31 cellular contexts compared by ENCODE assay signal in the genomic region with DNA sequence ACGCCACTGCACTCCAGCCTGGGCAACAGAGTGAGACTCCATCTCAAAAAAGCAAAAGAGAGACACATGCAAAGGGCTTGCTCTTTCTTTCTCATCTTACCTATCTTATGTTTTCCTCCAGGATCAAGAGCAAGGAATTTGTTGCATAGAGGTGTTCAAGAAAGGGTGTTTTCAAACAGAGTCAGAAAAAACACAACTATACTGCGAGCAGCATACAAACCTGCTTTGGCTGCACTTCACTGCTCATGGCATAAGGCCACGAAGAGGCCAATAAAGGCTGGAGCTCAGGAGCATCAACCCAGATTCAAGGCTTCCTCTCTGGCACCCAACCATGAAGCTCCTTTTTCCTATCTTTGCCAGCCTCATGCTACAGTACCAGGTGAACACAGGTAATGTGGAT. TPM values are rescaled to one million over a fixed set of nuclear protein-coding genes. Genes with fewer than 3 reads are reported as not detected.
DNase-seq lines count a peak whose midpoint lies in the region; ATAC-seq and TF ChIP-seq lines count a peak whose summit lies in the region.
"Had no signal": no experiment of that assay in that cellular context is flagged by ENCODE, and none has a peak within 500 bp of the region (broad histone marks: within the 10 kb centered on the region; RNA-seq: fewer than 3 reads in every experiment).

Gene DEFB129, plus strand, starts transcription at position 301 of the 400 bp plus-strand sequence. Its CDS starts 31 bp downstream, at position 332.

- peak within 1 kb of the TSS; percentile 65 for H3K27ac ChIP-seq in HL-60 (replicated peaks)
- H3K27ac ChIP-seq in spleen, result peak within 1 kb of the TSS in 5 of 8 donors; percentile 23 to 64 (median 44)
- H3K27ac ChIP-seq: left ventricle myocardium inferior, parathyroid adenoma, PC-9, WERI-Rb-1 had no signal

- H3K27ac Mint-ChIP-seq in activated CD4-positive, alpha-beta T cell treated with anti-CD3 and anti-CD28 coated beads, Interleukin-2, amount 10 ng/mL, durations not matched to agents 24 days and 14 days, result peak within 1 kb of the TSS; percentile 65
- peak within 1 kb of the TSS; percentile 37 for H3K27ac Mint-ChIP-seq in activated naive CD8-positive, alpha-beta T cell treated with anti-CD3 and anti-CD28 coated beads, Interleukin-2, amount 50 U/mL, for 24 hours
- H3K27ac Mint-ChIP-seq: activated T-helper 17 cell treated with anti-CD3 and anti-CD28 coated beads, Interleukin-2, amount 50 U/mL, for 72 hours; mesothelial cell of epicardium; natural killer cell treated with Interleukin-12 subunit alpha and Interleukin-12 subunit beta and Interleukin-15 and Interleukin-18, amount 100 ng/mL, for 72 hours had no signal

- peaks cover 12% of the 10 kb centered on the region for H3K9me3 Mint-ChIP-seq in activated CD4-positive, alpha-beta T cell treated with anti-CD3 and anti-CD28 coated beads, Interleukin-2, amount 10 ng/mL, durations not matched to agents 24 days and 14 days
- peaks cover 6% of the 10 kb centered on the region for H3K9me3 Mint-ChIP-seq in activated naive CD8-positive, alpha-beta T cell treated with anti-CD3 and anti-CD28 coated beads, Interleukin-2, amount 50 U/mL, for 24 hours
- H3K9me3 Mint-ChIP-seq: activated T-helper 17 cell treated with anti-CD3 and anti-CD28 coated beads, Interleukin-2, amount 50 U/mL, for 72 hours; natural killer cell treated with Interleukin-12 subunit alpha and Interleukin-12 subunit beta and Interleukin-15 and Interleukin-18, amount 100 ng/mL, for 72 hours had no signal

- H3K4me3 ChIP-seq in HL-60 (replicated peaks; ENCODE audit: insufficient read depth, low read length) (no peak within 1 kb of the TSS), spleen (no peak within 1 kb of the TSS), mucosa of descending colon (no peak within 1 kb of the TSS)
- H3K4me3 ChIP-seq: left ventricle myocardium inferior, PC-9, smooth muscle cell had no signal

- H3K36me3 ChIP-seq in spleen (no peaks in the 10 kb centered on the region), mucosa of descending colon (ENCODE audit: low read depth) (no peaks in the 10 kb centered on the region)
- H3K36me3 ChIP-seq: left ventricle myocardium inferior, WERI-Rb-1 had no signal

- no peak within 1 kb of the TSS for H3K4me3 Mint-ChIP-seq in activated CD4-positive, alpha-beta T cell treated with anti-CD3 and anti-CD28 coated beads, Interleukin-2, amount 10 ng/mL, durations not matched to agents 24 days and 14 days
- no peak within 1 kb of the TSS for H3K4me3 Mint-ChIP-seq in activated naive CD8-positive, alpha-beta T cell treated with anti-CD3 and anti-CD28 coated beads, Interleukin-2, amount 50 U/mL, for 24 hours
- H3K4me3 Mint-ChIP-seq: activated T-helper 17 cell treated with anti-CD3 and anti-CD28 coated beads, Interleukin-2, amount 50 U/mL, for 72 hours; mesothelial cell of epicardium; natural killer cell treated with Interleukin-12 subunit alpha and Interleukin-12 subunit beta and Interleukin-15 and Interleukin-18, amount 100 ng/mL, for 72 hours had no signal

- no peak for ATAC-seq in activated naive CD8-positive, alpha-beta T cell treated with anti-CD3 and anti-CD28 coated beads, Interleukin-2, amount 50 U/mL, for 24 hours
- no peak for ATAC-seq in mucosa of descending colon
- ATAC-seq: activated T-helper 17 cell treated with anti-CD3 and anti-CD28 coated beads, Interleukin-2, amount 50 U/mL, for 72 hours; natural killer cell treated with Interleukin-12 subunit alpha and Interleukin-12 subunit beta and Interleukin-15 and Interleukin-18, amount 100 ng/mL, for 72 hours; Right ventricle myocardium inferior had no signal

- H3K27me3 ChIP-seq in HL-60 (ENCODE audit: insufficient read depth, poor library complexity, severe bottlenecking) (no peaks in the 10 kb centered on the region), spleen (replicated peaks in 1 of 7) (peaks cover 0 to 5% (median 0%) of the 10 kb centered on the region in 7 donors)

- no peaks in the 10 kb centered on the region for H3K36me3 Mint-ChIP-seq in activated CD4-positive, alpha-beta T cell treated with anti-CD3 and anti-CD28 coated beads, Interleukin-2, amount 10 ng/mL, durations not matched to agents 24 days and 14 days (ENCODE audit: low read depth)
- H3K36me3 Mint-ChIP-seq in activated naive CD8-positive, alpha-beta T cell treated with anti-CD3 and anti-CD28 coated beads, Interleukin-2, amount 50 U/mL, for 24 hours (ENCODE audit: low read depth), result no peaks in the 10 kb centered on the region
- H3K36me3 Mint-ChIP-seq: mesothelial cell of epicardium; natural killer cell treated with Interleukin-12 subunit alpha and Interleukin-12 subunit beta and Interleukin-15 and Interleukin-18, amount 100 ng/mL, for 72 hours had no signal

- TF ChIP-seq CTCF in HL-60 (IDR thresholded peaks at IDR 0.05; ENCODE audit: insufficient read depth, low read length) (no peak), spleen (IDR thresholded peaks at IDR 0.05 in 8 of 11, conservative IDR thresholded peaks at IDR 0.05 in 3 of 11) (no peak), mucosa of descending colon (IDR thresholded peaks at IDR 0.05) (no peak)

- intact Hi-C loops in activated CD4-positive, alpha-beta T cell treated with anti-CD3 and anti-CD28 coated beads, Interleukin-2, amount 10 ng/mL, durations not matched to agents 24 days and 14 days (cut with micrococcal nuclease), result no loop called here
- intact Hi-C loops in spleen (cut with DNase I; ENCODE audit: low total_unique reads), result no loop called here
- intact Hi-C loops in mucosa of descending colon (cut with DNase I, micrococcal nuclease), result no loop called here

- H3K9me3 ChIP-seq in spleen (peaks cover 0 to 4% (median 0%) of the 10 kb centered on the region in 8 donors), mucosa of descending colon (no peaks in the 10 kb centered on the region)
- H3K9me3 ChIP-seq: left ventricle myocardium inferior had no signal

- peaks cover 14% of the 10 kb centered on the region for H3K4me1 Mint-ChIP-seq in activated CD4-positive, alpha-beta T cell treated with anti-CD3 and anti-CD28 coated beads, Interleukin-2, amount 10 ng/mL, durations not matched to agents 24 days and 14 days
- peaks cover 22% of the 10 kb centered on the region for H3K4me1 Mint-ChIP-seq in activated naive CD8-positive, alpha-beta T cell treated with anti-CD3 and anti-CD28 coated beads, Interleukin-2, amount 50 U/mL, for 24 hours
- H3K4me1 Mint-ChIP-seq: activated T-helper 17 cell treated with anti-CD3 and anti-CD28 coated beads, Interleukin-2, amount 50 U/mL, for 72 hours; mesothelial cell of epicardium had no signal

- H3K4me1 ChIP-seq in spleen (peaks cover 0 to 7% (median 2%) of the 10 kb centered on the region in 6 donors), mucosa of descending colon (ENCODE audit: low read depth) (no peaks in the 10 kb centered on the region)
- H3K4me1 ChIP-seq: left ventricle myocardium inferior, parathyroid adenoma had no signal

- 73 to 88% (median 78%) methylated on average over 3 of the region's 3 CpGs for WGBS in spleen, 5 donors

- no peak for DNase-seq in activated CD4-positive, alpha-beta T cell treated with anti-CD3 and anti-CD28 coated beads, Interleukin-2, amount 10 ng/mL, durations not matched to agents 24 days and 14 days
- no peak for DNase-seq in activated CD4-positive, alpha-beta T cell treated with anti-CD3 and anti-CD28 coated beads, Interleukin-2, amount 50 U/mL, for 1 hour
- DNase-seq in HL-60 (ENCODE audit: low read depth in 1 of 2, low spot score in 1 of 2) (no peak), spleen (no peak), DMS79 (lab: John Stamatoyannopoulos, UW) (no peak), ecto neural progenitor cell (ENCODE audit: low spot score) (no peak), mucosa of descending colon (no peak)
- no peak for DNase-seq in activated naive CD8-positive, alpha-beta T cell treated with anti-CD3 and anti-CD28 coated beads, Interleukin-2, amount 50 U/mL, for 24 hours
- DNase-seq: 8988T; activated CD4-positive, alpha-beta T cell treated with anti-CD3 and anti-CD28 coated beads, Interleukin-2, amount 50 U/mL, for 4 hours; activated CD8-positive, alpha-beta memory T cell treated with anti-CD3 and anti-CD28 coated beads, Interleukin-2, amount 50 U/mL, for 48 hours; effector CD4-positive, alpha-beta T cell; islet precursor cell; left ventricle myocardium inferior; NCI-H1092 treated with DMSO at 0.1 percent for 48 hours; NCI-H187 treated with DMSO at 0.1 percent for 48 hours; NCI-H524 treated with DMSO at 0.1 percent for 48 hours; NK-92 treated with Interleukin-12 subunit alpha and Interleukin-12 subunit beta, amount 100 ng/mL, for 24 hours; PC-9; stimulated activated CD4-positive, alpha-beta T cell treated with anti-CD3 and anti-CD28 coated beads, Interleukin-2, amount 100 ng/mL, for 24 hours; T-helper 9 cell; WERI-Rb-1 had no signal

- peaks cover 18% of the 10 kb centered on the region for H3K27me3 Mint-ChIP-seq in activated CD4-positive, alpha-beta T cell treated with anti-CD3 and anti-CD28 coated beads, Interleukin-2, amount 10 ng/mL, durations not matched to agents 24 days and 14 days
- H3K27me3 Mint-ChIP-seq in activated naive CD8-positive, alpha-beta T cell treated with anti-CD3 and anti-CD28 coated beads, Interleukin-2, amount 50 U/mL, for 24 hours, result peaks cover 4% of the 10 kb centered on the region

- no peak for TF ChIP-seq POLR2A in spleen (IDR thresholded peaks at IDR 0.05)

RNA-seq across cellular contexts. Expression of gene DEFB129, which starts in this region (rescaled TPM):
- total RNA-seq in activated CD4-positive, alpha-beta T cell treated with anti-CD3 and anti-CD28 coated beads, Interleukin-2, amount 10 ng/mL, durations not matched to agents 24 days and 14 days, result not detected in 2 replicates
- not detected for total RNA-seq in spleen
- polyA plus RNA-seq in spleen, result not detected
- total RNA-seq in mucosa of descending colon, result not detected
- total RNA-seq: activated T-helper 17 cell treated with anti-CD3 and anti-CD28 coated beads, Interleukin-2, amount 50 U/mL, for 72 hours; G401; H4; left ventricle myocardium inferior; mesothelial cell of epicardium; natural killer cell treated with Interleukin-12 subunit alpha and Interleukin-12 subunit beta and Interleukin-15 and Interleukin-18, amount 100 ng/mL, for 72 hours; PC-9; Right ventricle myocardium inferior; smooth muscle cell; ureter had no signal
- polyA plus RNA-seq: smooth muscle cell had no signal
